ENCODE assay signal across 8 cellular contexts in the genomic region with DNA sequence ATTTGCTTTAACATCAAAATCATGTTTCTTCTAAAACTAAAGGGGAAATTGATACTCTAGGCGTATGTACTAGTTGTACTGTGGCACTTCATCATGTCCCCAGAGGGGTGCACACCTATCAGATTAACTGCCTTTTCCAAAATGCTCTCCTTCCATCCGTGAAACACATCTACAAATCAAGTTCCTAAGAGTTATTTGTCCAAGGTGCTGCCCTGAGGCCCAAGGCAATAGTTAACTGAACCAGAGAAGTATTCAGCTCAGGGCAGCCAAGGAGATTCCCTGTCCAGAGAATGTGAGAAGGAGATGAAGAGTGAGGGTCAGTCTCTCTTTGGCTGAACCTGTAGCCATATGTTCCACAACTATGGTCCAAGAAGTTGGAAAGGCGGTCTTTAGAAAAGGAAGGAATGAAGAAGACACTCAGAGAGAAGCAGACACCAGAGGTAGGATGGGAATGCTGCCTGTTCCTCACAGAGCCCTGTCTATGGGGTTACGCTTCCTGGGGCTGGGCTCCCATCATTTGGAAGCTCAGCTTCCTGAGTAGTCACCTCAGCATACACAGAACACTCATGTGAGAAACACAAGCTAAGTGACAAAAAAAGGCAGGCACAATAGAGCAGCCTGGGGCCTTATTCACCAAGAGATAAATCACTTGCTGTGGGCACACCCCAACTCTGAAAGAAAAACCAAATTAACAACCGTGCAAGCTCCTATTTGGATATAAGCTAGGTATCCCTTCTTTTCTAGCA. TPM values are rescaled to one million over a fixed set of nuclear protein-coding genes. Genes with fewer than 3 reads are reported as not detected.
DNase-seq lines count a peak whose midpoint lies in the region; ATAC-seq and TF ChIP-seq lines count a peak whose summit lies in the region.

No MANE protein-coding gene starts in this region.

- no peaks in the 10 kb centered on the region for H3K36me3 Mint-ChIP-seq in brain

- peak overlapping the region; percentile 39 to 95 (median 88) for H3K27ac Mint-ChIP-seq in brain

- H3K36me3 ChIP-seq in stomach = no peaks in the 10 kb centered on the region

- H3K27ac ChIP-seq in stomach = peak overlapping the region in 4 of 5 donors; percentile 38 to 78 (median 62)

- H3K9me3 Mint-ChIP-seq in brain = peaks cover 0 to 4% (median 0%) of the 10 kb centered on the region in 5 experiments

- ATAC-seq in Right ventricle myocardium superior (ENCODE audit: poor library complexity) (peak; percentile 23), Right ventricle myocardium inferior (no peak), HG03139 (IDR thresholded peaks at IDR 0.05; ENCODE audit: unreplicated experiment) (peak; percentile 34)

- intact Hi-C loops in Right ventricle myocardium superior (cut with DNase I) = no loop called here
- intact Hi-C loops in Right ventricle myocardium inferior (cut with DNase I) = no loop called here
- intact Hi-C loops in stomach (cut with DNase I; ENCODE audit: low total_unique reads) = no loop called here

- no peak for DNase-seq in Right ventricle myocardium superior
- no peak for DNase-seq in Right ventricle myocardium inferior (ENCODE audit: missing footprints)
- DNase-seq in stomach = no peak
- no peak for DNase-seq in NCI-H2227 (lab: John Stamatoyannopoulos, UW; ENCODE audit: unreplicated experiment)
- no peak for DNase-seq in activated CD4-positive, alpha-beta T cell treated with anti-CD3 and anti-CD28 coated beads for 4 hours
- DNase-seq in activated CD4-positive, alpha-beta T cell treated with anti-CD3 and anti-CD28 coated beads for 1 hour = no peak

- H3K4me1 ChIP-seq in stomach = peaks cover under 1 to 46% (median 19%) of the 10 kb centered on the region in 4 donors

- no peak for TF ChIP-seq EP300 in stomach (IDR thresholded peaks at IDR 0.05)

- no peaks in the 10 kb centered on the region for H3K9me3 ChIP-seq in stomach

- no peaks in the 10 kb centered on the region for H3K27me3 Mint-ChIP-seq in brain

- no peak overlapping the region for H3K4me3 ChIP-seq in stomach

- 69 to 84% (median 77%) methylated on average over 5 of the region's 5 CpGs for WGBS in stomach, 5 donors

- peaks cover 34% of the 10 kb centered on the region for H3K4me1 Mint-ChIP-seq in brain

- H3K4me3 Mint-ChIP-seq in brain = peak overlapping the region in 4 of 5 experiments; percentile 22 to 69 (median 63)

- H3K27me3 ChIP-seq in stomach = no peaks in the 10 kb centered on the region

- TF ChIP-seq POLR2A in stomach (IDR thresholded peaks at IDR 0.05) = no peak

- TF ChIP-seq CTCF in brain (conservative IDR thresholded peaks at IDR 0.05) (no peak), stomach (IDR thresholded peaks at IDR 0.05) (no peak)

RNA-seq across cellular contexts. Expression of gene ANKRD44, which starts 55.6 kb away (rescaled TPM):
- total RNA-seq in Right ventricle myocardium superior = 7.4 TPM
- 10.5 TPM for total RNA-seq in Right ventricle myocardium inferior
- 2.5 TPM for polyA plus RNA-seq in brain (ENCODE audit: insufficient read depth, low read depth, low replicate concordance)
- 10 to 100 TPM in 4 of 5 donors, 1 to 10 TPM in 1; 1.2 to 58.4 (median 24.6) TPM for total RNA-seq in stomach
- 1 to 10 TPM; 1.2 to 2.3 (median 1.8) TPM for polyA plus RNA-seq in stomach
